1 cellular context compared by ENCODE assay signal in the genomic region with DNA sequence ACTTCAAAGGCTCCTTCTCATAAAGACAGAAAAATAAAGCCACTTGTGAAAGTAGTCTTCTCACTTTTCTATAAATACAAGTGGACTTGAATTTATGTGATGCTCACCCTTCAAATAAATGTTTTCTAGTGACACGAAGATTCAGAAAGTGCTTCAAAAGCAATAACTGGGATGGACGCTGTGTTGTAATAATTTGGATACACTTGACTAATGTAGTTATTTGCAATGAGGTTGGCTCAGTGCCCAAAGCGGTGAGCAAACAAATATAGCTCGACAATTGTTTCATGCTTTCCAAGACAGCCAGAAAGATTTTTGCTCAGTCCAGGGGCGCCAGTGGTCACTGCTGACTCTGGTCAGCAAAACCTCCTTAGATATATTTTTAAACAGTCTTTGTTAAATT.
TF ChIP-seq lines count a peak whose summit lies in the region.

No MANE protein-coding gene starts in this region.

TF ChIP-seq in SK-N-SH treated with all-trans-retinoic acid at 6 μM for 48 hours, 23 proteins besides CTCF, POLR2A, EP300 and RAD21 (continued from another document):
- TF ChIP-seq, protein P1, sequence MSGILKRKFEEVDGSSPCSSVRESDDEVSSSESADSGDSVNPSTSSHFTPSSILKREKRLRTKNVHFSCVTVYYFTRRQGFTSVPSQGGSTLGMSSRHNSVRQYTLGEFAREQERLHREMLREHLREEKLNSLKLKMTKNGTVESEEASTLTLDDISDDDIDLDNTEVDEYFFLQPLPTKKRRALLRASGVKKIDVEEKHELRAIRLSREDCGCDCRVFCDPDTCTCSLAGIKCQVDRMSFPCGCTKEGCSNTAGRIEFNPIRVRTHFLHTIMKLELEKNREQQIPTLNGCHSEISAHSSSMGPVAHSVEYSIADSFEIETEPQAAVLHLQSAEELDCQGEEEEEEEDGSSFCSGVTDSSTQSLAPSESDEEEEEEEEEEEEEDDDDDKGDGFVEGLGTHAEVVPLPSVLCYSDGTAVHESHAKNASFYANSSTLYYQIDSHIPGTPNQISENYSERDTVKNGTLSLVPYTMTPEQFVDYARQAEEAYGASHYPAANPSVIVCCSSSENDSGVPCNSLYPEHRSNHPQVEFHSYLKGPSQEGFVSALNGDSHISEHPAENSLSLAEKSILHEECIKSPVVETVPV (CRISPR knock-in tag; IDR thresholded peaks at IDR 0.05), result no peak
